9 cellular contexts compared by ENCODE assay signal in genomic region chr12:116559330-116560080, GRCh38. TPM values are rescaled to one million over a fixed set of nuclear protein-coding genes. Genes with fewer than 3 reads are reported as not detected.
DNase-seq lines count a peak whose midpoint lies in the region; ATAC-seq and TF ChIP-seq lines count a peak whose summit lies in the region.
"Had no signal": no experiment of that assay in that cellular context is flagged by ENCODE, and none has a peak within 500 bp of the region (broad histone marks: within the 10 kb centered on the region; RNA-seq: fewer than 3 reads in every experiment).

Gene MAP1LC3B2 (plus strand): TSS chr12:116559381. CDS start chr12:116575943, 16,562 bp downstream.

- H2AFZ ChIP-seq in GM23248 (peak within 1 kb of the TSS; percentile 81), Loucy (ENCODE audit: low read length) (no peak within 1 kb of the TSS)

- H3K27me3 ChIP-seq in GM23248 (replicated peaks; ENCODE audit: insufficient read depth) (no peaks in the 10 kb centered on the region), Loucy (ENCODE audit: insufficient read depth, low read length, poor library complexity, severe bottlenecking) (no peaks in the 10 kb centered on the region)

- no peaks in the 10 kb centered on the region for H3K9me3 ChIP-seq in GM23248 (ENCODE audit: low read depth)
- H3K9me3 ChIP-seq in Loucy (ENCODE audit: insufficient read depth, low read depth, low read length), result peaks cover 20% of the 10 kb centered on the region; the same call in 1 of the 2 replicates
- H3K9me3 ChIP-seq in mucosa of descending colon, result peaks cover 11% of the 10 kb centered on the region

- peak within 1 kb of the TSS; percentile 85 to 87 for H3K4me3 Mint-ChIP-seq in effector memory CD8-positive, alpha-beta T cell

- intact Hi-C loops in mucosa of descending colon (cut with DNase I, micrococcal nuclease), result no loop called here

- H3F3A ChIP-seq in GM23248 (ENCODE audit: insufficient read depth) (peaks cover 11% of the 10 kb centered on the region; the same call in 1 of the 2 replicates), Loucy (ENCODE audit: low read depth) (peaks cover 16% of the 10 kb centered on the region)

- H3K4me3 ChIP-seq in GM23248 (peak within 1 kb of the TSS; percentile 20; the same call in 1 of the 2 replicates), Loucy (ENCODE audit: low read length, poor library complexity, severe bottlenecking) (peak within 1 kb of the TSS; percentile 81), mucosa of descending colon (no peak within 1 kb of the TSS)

- WGBS in GM23248 (ENCODE audit: low coverage in 1 of 2, low lambda C conversion rate in 2 of 2, missing lambda C conversion rate in 2 of 2), 2 experiments, result 12 to 13% methylated on average over 14 of the region's 14 CpGs

- H3K4me1 ChIP-seq in GM23248 (ENCODE audit: insufficient read depth) (peaks cover 17% of the 10 kb centered on the region), Loucy (ENCODE audit: insufficient read depth, low read length, poor library complexity, severe bottlenecking) (peaks cover 60% of the 10 kb centered on the region), mucosa of descending colon (ENCODE audit: low read depth) (peaks cover 17% of the 10 kb centered on the region)

- no peaks in the 10 kb centered on the region for H3K9me2 ChIP-seq in GM23248 (ENCODE audit: insufficient read depth)
- no peaks in the 10 kb centered on the region for H3K9me2 ChIP-seq in Loucy (replicated peaks; ENCODE audit: low read depth, low read length)

- H4K20me1 ChIP-seq in GM23248 (ENCODE audit: insufficient read depth) (no peaks in the 10 kb centered on the region), Loucy (ENCODE audit: insufficient read depth, low read length, poor library complexity, severe bottlenecking) (no peaks in the 10 kb centered on the region)

- no peaks in the 10 kb centered on the region for H3K36me3 ChIP-seq in GM23248 (ENCODE audit: low read depth)
- no peaks in the 10 kb centered on the region; the same call in 1 of the 2 replicates for H3K36me3 ChIP-seq in Loucy (ENCODE audit: insufficient read depth, low read length)
- no peaks in the 10 kb centered on the region for H3K36me3 ChIP-seq in mucosa of descending colon (ENCODE audit: low read depth)

- H3K4me2 ChIP-seq in GM23248 (ENCODE audit: unreplicated experiment), result peak within 1 kb of the TSS; percentile 32
- peak within 1 kb of the TSS; percentile 94 for H3K4me2 ChIP-seq in Loucy (ENCODE audit: low read depth, low read length, poor library complexity, severe bottlenecking)

- H3K36me3 Mint-ChIP-seq in effector memory CD8-positive, alpha-beta T cell (ENCODE audit: insufficient read depth), result peaks cover 12% of the 10 kb centered on the region

- H3K79me2 ChIP-seq in GM23248 (ENCODE audit: insufficient read depth) (no peaks in the 10 kb centered on the region), Loucy (ENCODE audit: insufficient read depth, low read length) (peaks cover 28% of the 10 kb centered on the region)

- peak; percentile 55 for DNase-seq in ELR (ENCODE audit: low read depth)
- DNase-seq in GM23248, result peak; percentile 93
- DNase-seq in activated CD4-positive, alpha-beta T cell treated with anti-CD3 and anti-CD28 coated beads, Interleukin-2, amount 50 U/mL, for 48 hours, result peak; percentile 65 to 76
- DNase-seq in effector memory CD8-positive, alpha-beta T cell, result peak; percentile 68 to 75 (median 71)
- DNase-seq in mucosa of descending colon, result peak; percentile 85 to 92 (median 87)
- DNase-seq in stimulated activated CD8-positive, alpha-beta memory T cell treated with anti-CD3 and anti-CD28 coated beads, Interleukin-4, amount 100 ng/mL, for 24 hours (ENCODE audit: low read depth), result peak; percentile 52
- no peak for DNase-seq in D341Med (ENCODE audit: low spot score)

- peak within 1 kb of the TSS; percentile 83 to 96 for H3K27ac Mint-ChIP-seq in effector memory CD8-positive, alpha-beta T cell

- peak within 1 kb of the TSS; percentile 72 for H3K9ac ChIP-seq in GM23248
- H3K9ac ChIP-seq in Loucy (ENCODE audit: low read depth, low read length, poor library complexity, severe bottlenecking), result peak within 1 kb of the TSS; percentile 99

- H3K4me1 Mint-ChIP-seq in effector memory CD8-positive, alpha-beta T cell (ENCODE audit: low read depth in 2 of 2), result peaks cover 23% of the 10 kb centered on the region in 2 donors

- H3K9me3 Mint-ChIP-seq in effector memory CD8-positive, alpha-beta T cell, result no peaks in the 10 kb centered on the region

- TF ChIP-seq CTCF in Loucy (conservative IDR thresholded peaks at IDR 0.05; ENCODE audit: low read length), result no peak
- no peak for TF ChIP-seq CTCF in mucosa of descending colon (IDR thresholded peaks at IDR 0.05)

- no peaks in the 10 kb centered on the region for H3K27me3 Mint-ChIP-seq in effector memory CD8-positive, alpha-beta T cell

- peak within 1 kb of the TSS; percentile 87 for H3K27ac ChIP-seq in GM23248
- H3K27ac ChIP-seq: VCaP had no signal

- ATAC-seq in effector memory CD8-positive, alpha-beta T cell (replicated peaks), result peak; percentile 84
- peak; percentile 96 for ATAC-seq in mucosa of descending colon

- in situ Hi-C loops in GM23248 (cut with MboI), result no loop called here

RNA-seq across cellular contexts. Expression of gene MAP1LC3B2, which starts in this region (rescaled TPM):
- 0.32 and 0.63 TPM in 2 replicates for total RNA-seq in GM23248 (2014; rRNA removed; shearing (Covaris generic))
- polyA plus RNA-seq in GM23248 (2016; fragmentation: Nextera tagmentation; extraction: Ambion mirVana), result 8.4 and 9.0 TPM in 2 replicates
- total RNA-seq in mucosa of descending colon, result 1 to 10 TPM; 1.6 to 2.0 (median 1.7) TPM
